Comparison of ENCODE assay signal across 22 cellular contexts in the genomic region with DNA sequence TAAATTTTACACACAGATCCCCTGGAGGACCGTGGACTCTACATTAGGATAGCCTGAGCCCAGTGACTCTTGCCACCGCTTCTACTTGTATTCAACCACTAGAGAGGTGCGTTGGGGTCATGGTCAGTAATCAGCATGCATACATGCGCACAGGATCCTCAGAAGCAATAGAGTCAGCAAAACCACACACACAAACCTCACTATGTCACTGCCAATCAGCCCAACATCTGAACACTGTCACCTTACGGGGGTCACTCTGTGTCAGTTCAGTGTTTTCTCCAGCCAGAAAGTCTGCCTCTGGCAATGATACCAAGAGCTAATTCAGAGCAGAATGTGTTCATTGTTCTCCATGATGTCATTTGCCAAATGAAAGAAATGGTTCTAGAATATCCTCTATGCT.
"Had no signal": no experiment of that assay in that cellular context is flagged by ENCODE, and none has a peak within 500 bp of the region (broad histone marks: within the 10 kb centered on the region; RNA-seq: fewer than 3 reads in every experiment).

No MANE protein-coding gene starts in this region.

- H3K9me3 ChIP-seq: body of pancreas, spleen, thyroid gland had no signal

- H3K4me1 ChIP-seq: body of pancreas, foreskin keratinocyte, neural progenitor cell, spleen had no signal

- ATAC-seq: activated CD8-positive, alpha-beta T cell treated with anti-CD3 and anti-CD28 coated beads for 36 hours; activated T-helper 17 cell treated with anti-CD3 and anti-CD28 coated beads, Interleukin-2, amount 50 U/mL, for 72 hours; body of pancreas; foreskin keratinocyte; left ventricle myocardium superior; naive thymus-derived CD4-positive, alpha-beta T cell; sciatic nerve; stimulated activated naive B cell treated with anti-CD40 and anti-IgM and Interleukin-4, amounts not matched to agents 10 μg/mL and 1 μg/mL and 100 μg/mL, for 72 hours had no signal

- H3K27me3 ChIP-seq: body of pancreas, foreskin keratinocyte, neural progenitor cell, spleen, thyroid gland had no signal

- H3K36me3 ChIP-seq: neural progenitor cell, spleen, thyroid gland had no signal

- H3K27ac ChIP-seq: body of pancreas, epithelial cell of prostate, foreskin keratinocyte, neural progenitor cell, spleen, thyroid gland had no signal

- FAIRE-seq: urothelium cell line had no signal

- DNase-seq: activated CD4-positive, alpha-beta T cell treated with anti-CD3 and anti-CD28 coated beads, Interleukin-2, amount 10 ng/mL, durations not matched to agents 24 days and 14 days; activated CD4-positive, CD25-positive, alpha-beta regulatory T cell; activated CD8-positive, alpha-beta T cell treated with anti-CD3 and anti-CD28 coated beads for 36 hours; activated naive CD4-positive, alpha-beta T cell treated with Interleukin-2 at 50 U/mL for 16 hours; activated naive CD8-positive, alpha-beta T cell treated with anti-CD3 and anti-CD28 coated beads, Interleukin-2, amount 10 ng/mL, durations not matched to agents 7 days and 5 days; activated T-cell treated with anti-CD3 and anti-CD28 coated beads, Interleukin-2, amount 50 U/mL, for 1 hour; body of pancreas; kidney glomerular epithelial cell; left ventricle myocardium superior; mesenchymal stem cell; naive thymus-derived CD4-positive, alpha-beta T cell; spleen; stimulated activated naive B cell treated with anti-CD40 and anti-IgM and Interleukin-4, amounts not matched to agents 10 μg/mL and 1 μg/mL and 100 μg/mL, for 72 hours; T-helper 1 cell; T-helper 9 cell; thyroid gland had no signal

- H3K4me3 ChIP-seq: body of pancreas, neural progenitor cell, spleen, thyroid gland had no signal
